Comparison of ENCODE assay signal across 19 cellular contexts in the genomic region with DNA sequence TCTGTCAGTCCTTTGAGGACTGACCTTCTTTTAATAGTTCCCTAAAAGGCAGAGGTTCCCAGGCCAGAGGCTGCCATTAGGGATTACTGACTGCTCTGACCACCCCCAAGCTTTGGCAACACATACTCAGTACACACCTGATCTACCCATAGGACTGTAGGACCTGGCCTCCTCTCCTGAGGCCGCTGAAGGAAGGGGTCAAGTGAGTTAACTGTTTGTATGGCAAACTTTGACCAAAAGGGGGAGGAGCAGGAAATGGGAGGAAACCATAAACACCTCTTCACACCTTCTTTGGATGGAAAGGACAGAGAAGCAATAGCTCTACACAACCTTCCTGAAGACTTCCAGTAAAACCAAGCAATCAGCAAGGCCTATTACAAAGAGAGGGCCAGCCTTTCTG.
DNase-seq lines count a peak whose midpoint lies in the region; ATAC-seq, FAIRE-seq and TF ChIP-seq lines count a peak whose summit lies in the region.
"Had no signal": no experiment of that assay in that cellular context is flagged by ENCODE, and none has a peak within 500 bp of the region (broad histone marks: within the 10 kb centered on the region; RNA-seq: fewer than 3 reads in every experiment).

No MANE protein-coding gene starts in this region.

- H3K9me3 ChIP-seq in K562 (replicated peaks; ENCODE audit: control insufficient read depth, insufficient read depth, low read depth, low read length) (no peaks in the 10 kb centered on the region), left lung (no peaks in the 10 kb centered on the region), psoas muscle (no peaks in the 10 kb centered on the region)
- H3K9me3 ChIP-seq: BLaER1 had no signal

- no peaks in the 10 kb centered on the region for H3K27me3 ChIP-seq in K562 (ENCODE audit: control insufficient read depth in 2 of 2, insufficient read depth in 2 of 2, low read length in 2 of 2)
- no peaks in the 10 kb centered on the region for H3K27me3 ChIP-seq in left lung
- H3K27me3 ChIP-seq in psoas muscle (ENCODE audit: insufficient read depth in 3 of 3, low read length in 2 of 3), result no peaks in the 10 kb centered on the region
- H3K27me3 ChIP-seq: BLaER1 had no signal

- FAIRE-seq in K562 (lab: Jason Lieb, UNC), result no peak
- FAIRE-seq: GM12892 had no signal

- TF ChIP-seq EP300 in K562 (IDR thresholded peaks at IDR 0.05; ENCODE audit: low read length), result no peak

- H3K36me3 ChIP-seq in K562 (ENCODE audit: control insufficient read depth, insufficient read depth, low read length), result no peaks in the 10 kb centered on the region
- no peaks in the 10 kb centered on the region for H3K36me3 ChIP-seq in left lung
- no peaks in the 10 kb centered on the region for H3K36me3 ChIP-seq in psoas muscle (ENCODE audit: insufficient read depth in 1 of 2, low read depth in 1 of 2)
- H3K36me3 ChIP-seq: BLaER1 had no signal

- H3K9ac ChIP-seq in K562 (ENCODE audit: insufficient read depth in 1 of 2, low read depth in 2 of 2, low read length in 2 of 2), result no peak overlapping the region
- H3K9ac ChIP-seq: BLaER1, KMS-11 had no signal

- peak; percentile 58 for ATAC-seq in K562
- peak; percentile 26 for ATAC-seq in left lung
- ATAC-seq in psoas muscle, result peak in 2 of 4 donors; percentile 23 to 48
- no peak for ATAC-seq in HG02798 (IDR thresholded peaks at IDR 0.05; ENCODE audit: poor library complexity, unreplicated experiment)
- ATAC-seq: CD8-positive, alpha-beta T cell had no signal

- no peaks in the 10 kb centered on the region for H3K4me1 Mint-ChIP-seq in activated naive CD4-positive, alpha-beta T cell treated with anti-CD3 and anti-CD28 coated beads, Interleukin-2, amount 50 U/mL, for 24 hours
- H3K4me1 Mint-ChIP-seq in activated naive CD4-positive, alpha-beta T cell treated with anti-CD3 and anti-CD28 coated beads, Interleukin-2, amount 10 ng/mL, durations not matched to agents 7 days and 5 days, result no peaks in the 10 kb centered on the region

- H3K9me1 ChIP-seq in K562 (ENCODE audit: control insufficient read depth, insufficient read depth, low read length), result no peaks in the 10 kb centered on the region

- no peaks in the 10 kb centered on the region for H3K36me3 Mint-ChIP-seq in activated naive CD4-positive, alpha-beta T cell treated with anti-CD3 and anti-CD28 coated beads, Interleukin-2, amount 50 U/mL, for 24 hours
- H3K36me3 Mint-ChIP-seq in activated naive CD4-positive, alpha-beta T cell treated with anti-CD3 and anti-CD28 coated beads, Interleukin-2, amount 10 ng/mL, durations not matched to agents 7 days and 5 days, result no peaks in the 10 kb centered on the region
- H3K36me3 Mint-ChIP-seq: CD8-positive, alpha-beta T cell had no signal

- no peak for DNase-seq in activated naive CD4-positive, alpha-beta T cell treated with anti-CD3 and anti-CD28 coated beads, Interleukin-2, amount 10 ng/mL, durations not matched to agents 7 days and 5 days
- peak in 2 of 4 experiments; percentile 6 for DNase-seq in K562 (ENCODE audit: extremely low read depth in 1 of 4, low spot score in 3 of 4)
- DNase-seq in left lung, result no peak
- DNase-seq in psoas muscle, result no peak
- no peak for DNase-seq in NCI-H2196 treated with DMSO at 0.1 percent for 48 hours (lab: John Stamatoyannopoulos, UW; ENCODE audit: unreplicated experiment)
- DNase-seq in cerebellar nuclear complex (lab: John Stamatoyannopoulos, UW), result no peak
- DNase-seq: 8988T; CD8-positive, alpha-beta T cell; DND-41; GF-D8; H9; NCI-H1092 treated with DMSO at 0.1 percent for 48 hours; NCI-H2081 treated with DMSO at 0.1 percent for 48 hours; NCI-H510A treated with DMSO at 0.1 percent for 48 hours had no signal

- H3K27ac Mint-ChIP-seq in activated naive CD4-positive, alpha-beta T cell treated with anti-CD3 and anti-CD28 coated beads, Interleukin-2, amount 50 U/mL, for 24 hours, result peak overlapping the region; percentile 43
- no peak overlapping the region for H3K27ac Mint-ChIP-seq in activated naive CD4-positive, alpha-beta T cell treated with anti-CD3 and anti-CD28 coated beads, Interleukin-2, amount 10 ng/mL, durations not matched to agents 7 days and 5 days
- H3K27ac Mint-ChIP-seq: CD8-positive, alpha-beta T cell had no signal

- H2AFZ ChIP-seq in K562 (ENCODE audit: low read depth, low read length), result no peak overlapping the region

- TF ChIP-seq POLR2A in K562 (conservative IDR thresholded peaks at IDR 0.05), result no peak

- H3K79me2 ChIP-seq in K562 (ENCODE audit: control insufficient read depth, insufficient read depth, low read length), result no peaks in the 10 kb centered on the region

- TF ChIP-seq CTCF in K562 (IDR thresholded peaks at IDR 0.05 in 2 of 3, conservative IDR thresholded peaks at IDR 0.05 in 1 of 3; ENCODE audit: insufficient read depth in 2 of 3, low read depth in 1 of 3, low read length in 3 of 3) (no peak), left lung (IDR thresholded peaks at IDR 0.05) (no peak), psoas muscle (IDR thresholded peaks at IDR 0.05) (no peak)

- BruUV-seq in K562 (replicated peaks; lab: Mats Ljungman, UMichigan), result no TSS peak

- WGBS in K562 (ENCODE audit: insufficient coverage, low coverage, missing lambda C conversion rate), result no CpG with 5 or more reads among the region's 1 CpG
- WGBS in psoas muscle, 3 donors, result 33 to 34% (median 33%) methylated on average over 1 of the region's 1 CpG

- CTCF ChIA-PET in activated naive CD4-positive, alpha-beta T cell treated with anti-CD3 and anti-CD28 coated beads, Interleukin-2, amount 10 ng/mL, durations not matched to agents 7 days and 5 days (lab: Charles Lee), result no interaction called here
- CTCF ChIA-PET in K562 (lab: Yijun Ruan, JAX; ENCODE audit: low intra/inter-chr PET ratio), result no interaction called here

- no peaks in the 10 kb centered on the region; a peak in 1 of 5 replicates for H3K4me1 ChIP-seq in K562 (replicated peaks in 1 of 2; ENCODE audit: control insufficient read depth in 2 of 2, insufficient read depth in 2 of 2, low read length in 2 of 2)
- H3K4me1 ChIP-seq in left lung, result peaks cover 0 to 4% of the 10 kb centered on the region in 2 donors
- H3K4me1 ChIP-seq in psoas muscle, result peaks cover 49% of the 10 kb centered on the region
- H3K4me1 ChIP-seq: BLaER1 had no signal

- no peak for TF ChIP-seq RAD21 in K562 (CRISPR knock-in tag; conservative IDR thresholded peaks at IDR 0.05 in 1 of 2, IDR thresholded peaks at IDR 0.05 in 1 of 2)

- H3K4me3 ChIP-seq in K562, result no peak overlapping the region
- no peak overlapping the region for H3K4me3 ChIP-seq in left lung
- no peak overlapping the region for H3K4me3 ChIP-seq in psoas muscle
- H3K4me3 ChIP-seq: BLaER1 had no signal

- POLR2A ChIA-PET in K562 (lab: Yijun Ruan, JAX), result interaction anchor here (0.8 to 1.2 kb wide), 2 partner anchors 14 to 19 kb away, joined by 3 to 4 read pairs; no protein-coding TSS in a partner anchor

- intact Hi-C loops in K562 (cut with micrococcal nuclease) (no loop called here), left lung (cut with DNase I) (no loop called here), psoas muscle (cut with DNase I) (no loop called here)

- no peak overlapping the region for H3K4me3 Mint-ChIP-seq in activated naive CD4-positive, alpha-beta T cell treated with anti-CD3 and anti-CD28 coated beads, Interleukin-2, amount 50 U/mL, for 24 hours
- H3K4me3 Mint-ChIP-seq in activated naive CD4-positive, alpha-beta T cell treated with anti-CD3 and anti-CD28 coated beads, Interleukin-2, amount 10 ng/mL, durations not matched to agents 7 days and 5 days, result no peak overlapping the region
- H3K4me3 Mint-ChIP-seq: CD8-positive, alpha-beta T cell; H9 had no signal

- in situ Hi-C loops in K562 (cut with MboI), result no loop called here

- no peak overlapping the region for H3K27ac ChIP-seq in K562 (ENCODE audit: extremely low read depth, low read depth, low read length)
- no peak overlapping the region for H3K27ac ChIP-seq in left lung
- H3K27ac ChIP-seq in psoas muscle, result peak overlapping the region; percentile 38
- H3K27ac ChIP-seq: BLaER1, KMS-11 had no signal

- H3K27me3 Mint-ChIP-seq in activated naive CD4-positive, alpha-beta T cell treated with anti-CD3 and anti-CD28 coated beads, Interleukin-2, amount 50 U/mL, for 24 hours, result peaks cover 2% of the 10 kb centered on the region
- no peaks in the 10 kb centered on the region for H3K27me3 Mint-ChIP-seq in activated naive CD4-positive, alpha-beta T cell treated with anti-CD3 and anti-CD28 coated beads, Interleukin-2, amount 10 ng/mL, durations not matched to agents 7 days and 5 days

- H3K9me3 Mint-ChIP-seq in activated naive CD4-positive, alpha-beta T cell treated with anti-CD3 and anti-CD28 coated beads, Interleukin-2, amount 50 U/mL, for 24 hours, result no peaks in the 10 kb centered on the region
- H3K9me3 Mint-ChIP-seq in activated naive CD4-positive, alpha-beta T cell treated with anti-CD3 and anti-CD28 coated beads, Interleukin-2, amount 10 ng/mL, durations not matched to agents 7 days and 5 days, result no peaks in the 10 kb centered on the region
- H3K9me3 Mint-ChIP-seq: CD8-positive, alpha-beta T cell; H9 had no signal

- H3K4me2 ChIP-seq in K562 (ENCODE audit: insufficient read depth, low read length), result no peak overlapping the region
- H3K4me2 ChIP-seq: BLaER1, KMS-11 had no signal

- no peaks in the 10 kb centered on the region for H4K20me1 ChIP-seq in K562 (replicated peaks; ENCODE audit: control insufficient read depth, insufficient read depth, low read length)
- H4K20me1 ChIP-seq: BLaER1 had no signal

TF ChIP-seq in K562, 482 proteins besides CTCF, POLR2A, EP300 and RAD21 (continues in another document):
- TF ChIP-seq SREBF2 (CRISPR knock-in tag; IDR thresholded peaks at IDR 0.05), result no peak
- TF ChIP-seq, protein P1, sequence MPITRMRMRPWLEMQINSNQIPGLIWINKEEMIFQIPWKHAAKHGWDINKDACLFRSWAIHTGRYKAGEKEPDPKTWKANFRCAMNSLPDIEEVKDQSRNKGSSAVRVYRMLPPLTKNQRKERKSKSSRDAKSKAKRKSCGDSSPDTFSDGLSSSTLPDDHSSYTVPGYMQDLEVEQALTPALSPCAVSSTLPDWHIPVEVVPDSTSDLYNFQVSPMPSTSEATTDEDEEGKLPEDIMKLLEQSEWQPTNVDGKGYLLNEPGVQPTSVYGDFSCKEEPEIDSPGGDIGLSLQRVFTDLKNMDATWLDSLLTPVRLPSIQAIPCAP (CRISPR knock-in tag; IDR thresholded peaks at IDR 0.05; ENCODE audit: borderline replicate concordance), result no peak
